Comparison of ENCODE assay signal across 1 cellular context in the genomic region with DNA sequence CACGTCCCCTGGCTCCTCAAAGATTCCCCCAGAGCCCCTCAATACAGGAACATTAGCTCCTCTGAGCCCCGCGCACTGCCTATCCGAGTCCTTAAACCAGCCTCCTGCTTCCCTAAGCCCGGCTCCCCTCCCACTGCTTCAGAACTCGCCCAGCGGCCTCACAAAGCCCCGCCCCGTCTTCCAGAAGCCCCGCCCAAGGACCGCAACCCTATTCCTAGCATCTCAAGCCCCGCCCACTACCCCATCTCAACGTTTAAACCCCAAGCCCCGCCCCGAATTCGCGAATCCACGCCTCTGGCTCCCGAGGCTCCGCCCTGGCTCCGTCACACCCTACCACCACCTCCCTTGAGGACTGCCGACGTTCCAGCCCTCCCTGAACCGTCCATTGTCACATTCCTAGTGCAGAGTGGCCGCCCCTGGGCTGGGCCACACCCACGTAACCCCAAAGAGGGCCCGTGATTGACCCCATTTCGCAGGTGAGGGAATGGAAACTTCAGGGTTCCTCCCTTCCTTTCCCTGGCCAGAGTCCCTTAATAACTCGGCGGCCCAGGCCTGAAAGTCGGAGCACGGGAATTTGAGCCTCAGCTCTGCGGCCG.
TF ChIP-seq lines count a peak whose summit lies in the region.

No MANE protein-coding gene starts in this region.

TF ChIP-seq in K562, 482 proteins besides CTCF, POLR2A, EP300 and RAD21 (continued from another document):
- TF ChIP-seq CREM (IDR thresholded peaks at IDR 0.05; ENCODE audit: low read depth) (peak; percentile 83), BHLHE40 (IDR thresholded peaks at IDR 0.05; ENCODE audit: low read length) (peak; percentile 40; the same call in 1 of the 2 replicates), ZFX (CRISPR knock-in tag; IDR thresholded peaks at IDR 0.05) (peak; percentile 89), NR2C2 (CRISPR knock-in tag; IDR thresholded peaks at IDR 0.05) (no peak), NR2C2 (tag; IDR thresholded peaks at IDR 0.05) (peak; percentile 64), DMBX1 (CRISPR knock-in tag; IDR thresholded peaks at IDR 0.05; ENCODE audit: borderline replicate concordance) (no peak), NRF1 (conservative IDR thresholded peaks at IDR 0.05 in 1 of 2, IDR thresholded peaks at IDR 0.05 in 1 of 2) (peak; percentile 53 to 68), SAP30 (IDR thresholded peaks at IDR 0.05; ENCODE audit: borderline replicate concordance, insufficient read depth, low read depth, low read length, poor library complexity, severe bottlenecking) (no peak), NKRF (IDR thresholded peaks at IDR 0.05; ENCODE audit: borderline replicate concordance) (0 out of 2 replicates have a peak, but pooled peaks have one; percentile 55), ZBTB8A (IDR thresholded peaks at IDR 0.05; ENCODE audit: partially characterized antibody) (no peak), MED1 (CRISPR knock-in tag; IDR thresholded peaks at IDR 0.05; ENCODE audit: borderline replicate concordance) (no peak), RBM39 (optimal IDR thresholded peaks at IDR 0.05; ENCODE audit: low read depth, low read length) (no peak), ELF4 (CRISPR knock-in tag; IDR thresholded peaks at IDR 0.05) (no peak), CTBP1 (IDR thresholded peaks at IDR 0.05; ENCODE audit: borderline replicate concordance) (no peak; the same call in 1 of the 2 replicates), RBFOX2 (IDR thresholded peaks at IDR 0.05; ENCODE audit: low read depth, low read length) (peak; percentile 59), ATF7 (IDR thresholded peaks at IDR 0.05) (peak; percentile 22; the same call in 1 of the 2 replicates)
- TF ChIP-seq, protein P1, sequence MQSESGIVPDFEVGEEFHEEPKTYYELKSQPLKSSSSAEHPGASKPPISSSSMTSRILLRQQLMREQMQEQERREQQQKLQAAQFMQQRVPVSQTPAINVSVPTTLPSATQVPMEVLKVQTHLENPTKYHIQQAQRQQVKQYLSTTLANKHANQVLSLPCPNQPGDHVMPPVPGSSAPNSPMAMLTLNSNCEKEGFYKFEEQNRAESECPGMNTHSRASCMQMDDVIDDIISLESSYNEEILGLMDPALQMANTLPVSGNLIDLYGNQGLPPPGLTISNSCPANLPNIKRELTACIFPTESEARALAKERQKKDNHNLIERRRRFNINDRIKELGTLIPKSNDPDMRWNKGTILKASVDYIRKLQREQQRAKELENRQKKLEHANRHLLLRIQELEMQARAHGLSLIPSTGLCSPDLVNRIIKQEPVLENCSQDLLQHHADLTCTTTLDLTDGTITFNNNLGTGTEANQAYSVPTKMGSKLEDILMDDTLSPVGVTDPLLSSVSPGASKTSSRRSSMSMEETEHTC (IDR thresholded peaks at IDR 0.05): no peak
- TF ChIP-seq, protein P2, sequence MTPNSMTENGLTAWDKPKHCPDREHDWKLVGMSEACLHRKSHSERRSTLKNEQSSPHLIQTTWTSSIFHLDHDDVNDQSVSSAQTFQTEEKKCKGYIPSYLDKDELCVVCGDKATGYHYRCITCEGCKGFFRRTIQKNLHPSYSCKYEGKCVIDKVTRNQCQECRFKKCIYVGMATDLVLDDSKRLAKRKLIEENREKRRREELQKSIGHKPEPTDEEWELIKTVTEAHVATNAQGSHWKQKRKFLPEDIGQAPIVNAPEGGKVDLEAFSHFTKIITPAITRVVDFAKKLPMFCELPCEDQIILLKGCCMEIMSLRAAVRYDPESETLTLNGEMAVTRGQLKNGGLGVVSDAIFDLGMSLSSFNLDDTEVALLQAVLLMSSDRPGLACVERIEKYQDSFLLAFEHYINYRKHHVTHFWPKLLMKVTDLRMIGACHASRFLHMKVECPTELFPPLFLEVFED (CRISPR knock-in tag; conservative IDR thresholded peaks at IDR 0.05): 0 out of 2 replicates have a peak, but pooled peaks have one; percentile 25
- TF ChIP-seq, protein P3, sequence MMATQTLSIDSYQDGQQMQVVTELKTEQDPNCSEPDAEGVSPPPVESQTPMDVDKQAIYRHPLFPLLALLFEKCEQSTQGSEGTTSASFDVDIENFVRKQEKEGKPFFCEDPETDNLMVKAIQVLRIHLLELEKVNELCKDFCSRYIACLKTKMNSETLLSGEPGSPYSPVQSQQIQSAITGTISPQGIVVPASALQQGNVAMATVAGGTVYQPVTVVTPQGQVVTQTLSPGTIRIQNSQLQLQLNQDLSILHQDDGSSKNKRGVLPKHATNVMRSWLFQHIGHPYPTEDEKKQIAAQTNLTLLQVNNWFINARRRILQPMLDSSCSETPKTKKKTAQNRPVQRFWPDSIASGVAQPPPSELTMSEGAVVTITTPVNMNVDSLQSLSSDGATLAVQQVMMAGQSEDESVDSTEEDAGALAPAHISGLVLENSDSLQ (IDR thresholded peaks at IDR 0.05): peak; percentile 44
- TF ChIP-seq, protein P4, sequence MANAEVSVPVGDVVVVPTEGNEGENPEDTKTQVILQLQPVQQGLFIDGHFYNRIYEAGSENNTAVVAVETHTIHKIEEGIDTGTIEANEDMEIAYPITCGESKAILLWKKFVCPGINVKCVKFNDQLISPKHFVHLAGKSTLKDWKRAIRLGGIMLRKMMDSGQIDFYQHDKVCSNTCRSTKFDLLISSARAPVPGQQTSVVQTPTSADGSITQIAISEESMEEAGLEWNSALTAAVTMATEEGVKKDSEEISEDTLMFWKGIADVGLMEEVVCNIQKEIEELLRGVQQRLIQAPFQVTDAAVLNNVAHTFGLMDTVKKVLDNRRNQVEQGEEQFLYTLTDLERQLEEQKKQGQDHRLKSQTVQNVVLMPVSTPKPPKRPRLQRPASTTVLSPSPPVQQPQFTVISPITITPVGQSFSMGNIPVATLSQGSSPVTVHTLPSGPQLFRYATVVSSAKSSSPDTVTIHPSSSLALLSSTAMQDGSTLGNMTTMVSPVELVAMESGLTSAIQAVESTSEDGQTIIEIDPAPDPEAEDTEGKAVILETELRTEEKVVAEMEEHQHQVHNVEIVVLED (CRISPR knock-in tag; IDR thresholded peaks at IDR 0.05): no peak
